In the genomic region with DNA sequence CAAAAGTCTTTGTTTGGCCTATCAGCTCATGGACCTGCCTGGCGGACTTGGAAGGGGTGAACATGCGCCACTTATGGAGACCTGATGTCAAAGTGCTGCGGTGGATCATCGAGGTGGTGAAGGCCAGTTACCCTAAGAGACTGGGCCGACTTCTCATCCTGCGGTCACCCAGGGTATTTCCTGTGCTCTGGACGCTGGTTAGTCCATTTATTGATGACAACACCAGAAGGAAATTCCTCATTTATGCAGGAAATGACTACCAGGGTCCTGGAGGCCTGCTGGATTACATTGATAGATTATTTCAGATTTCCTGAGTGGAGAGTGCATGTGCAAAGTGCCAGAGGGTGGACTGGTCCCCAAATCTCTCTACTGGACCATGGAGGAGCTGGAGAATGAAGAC, we compare ENCODE assay signal across 24 cellular contexts. TPM values are rescaled to one million over a fixed set of nuclear protein-coding genes. Genes with fewer than 3 reads are reported as not detected.
DNase-seq lines count a peak whose midpoint lies in the region; ATAC-seq, FAIRE-seq and TF ChIP-seq lines count a peak whose summit lies in the region.
"Had no signal": no experiment of that assay in that cellular context is flagged by ENCODE, and none has a peak within 500 bp of the region (broad histone marks: within the 10 kb centered on the region; RNA-seq: fewer than 3 reads in every experiment).

No MANE protein-coding gene starts in this region.

- POLR2A ChIA-PET in HepG2 (lab: Yijun Ruan, JAX): no interaction called here
- POLR2A ChIA-PET in endothelial cell of umbilical vein (lab: Charles Lee): interaction anchor here (1.5 kb wide), 1 partner anchor 44 kb away, joined by 4 read pairs; the partner anchor contains the start of gene C11orf96
- POLR2A ChIA-PET in activated CD4-positive, alpha-beta T cell treated with anti-CD3 and anti-CD28 coated beads for 36 hours (lab: Charles Lee): no interaction called here

- H3K9me3 Mint-ChIP-seq in activated CD4-positive, alpha-beta T cell treated with anti-CD3 and anti-CD28 coated beads for 36 hours (ENCODE audit: low read depth): no peaks in the 10 kb centered on the region
- H3K9me3 Mint-ChIP-seq: CD8-positive, alpha-beta T cell had no signal

- CTCF ChIA-PET in HepG2 (lab: Yijun Ruan, JAX; ENCODE audit: low intra/inter-chr PET ratio, low total read pairs) (no interaction called here), endothelial cell of umbilical vein (lab: Charles Lee) (interaction anchor here (1.4 to 2.1 kb wide), 5 partner anchors 9 to 46 kb away, joined by 3 to 11 read pairs (median 8); no protein-coding TSS in a partner anchor)
- CTCF ChIA-PET in activated CD4-positive, alpha-beta T cell treated with anti-CD3 and anti-CD28 coated beads for 36 hours (lab: Charles Lee): interaction anchor here (2.8 kb wide), 1 partner anchor 9 kb away, joined by 21 read pairs; no protein-coding TSS in a partner anchor

- H4K20me1 ChIP-seq in HepG2 (ENCODE audit: insufficient read depth, low read length) (no peaks in the 10 kb centered on the region), endothelial cell of umbilical vein (replicated peaks; ENCODE audit: control insufficient read depth, extremely low read depth, insufficient read depth, low read length) (no peaks in the 10 kb centered on the region)
- H4K20me1 ChIP-seq: BLaER1 had no signal

- peaks cover 1 to 53% (median 4%) of the 10 kb centered on the region in 4 donors for H3K36me3 ChIP-seq in right lobe of liver
- H3K36me3 ChIP-seq in HepG2 (replicated peaks in 1 of 2; ENCODE audit: control insufficient read depth in 1 of 2, insufficient read depth in 2 of 2, low read length in 2 of 2): peaks cover 10 to 54% of the 10 kb centered on the region in 2 experiments; a peak in 4 of 5 replicates
- H3K36me3 ChIP-seq in endothelial cell of umbilical vein (ENCODE audit: control insufficient read depth in 2 of 2, extremely low read depth in 1 of 2, insufficient read depth in 2 of 2, low read length in 2 of 2): peaks cover 0 to 10% of the 10 kb centered on the region in 2 experiments
- peaks cover 15 to 86% of the 10 kb centered on the region in 2 experiments for H3K36me3 ChIP-seq in mesenchymal stem cell (ENCODE audit: control insufficient read depth in 1 of 2, insufficient read depth in 2 of 2, low read depth in 1 of 2, low read length in 2 of 2)

- H3K9ac ChIP-seq in HepG2 (ENCODE audit: insufficient read depth, low read depth, low read length) (no peak overlapping the region), endothelial cell of umbilical vein (replicated peaks; ENCODE audit: extremely low read depth, insufficient read depth, low read length) (no peak overlapping the region), mesenchymal stem cell (ENCODE audit: low read length) (no peak overlapping the region)
- H3K9ac ChIP-seq: BLaER1, GM23248 had no signal

- H3K79me2 ChIP-seq in HepG2 (ENCODE audit: insufficient read depth, low read length) (no peaks in the 10 kb centered on the region), endothelial cell of umbilical vein (ENCODE audit: control insufficient read depth, insufficient read depth, low read length) (no peaks in the 10 kb centered on the region)

- no peaks in the 10 kb centered on the region for H3K9me1 ChIP-seq in endothelial cell of umbilical vein (replicated peaks; ENCODE audit: control insufficient read depth, extremely low read depth, insufficient read depth, low read length)

- no peak overlapping the region for H4K91ac ChIP-seq in mesenchymal stem cell (ENCODE audit: low read length)

- H3K4me3 ChIP-seq in right lobe of liver (no peak overlapping the region), HepG2 (replicated peaks in 1 of 3; ENCODE audit: insufficient read depth in 1 of 3, low read depth in 2 of 3, low read length in 3 of 3) (no peak overlapping the region), endothelial cell of umbilical vein (replicated peaks in 1 of 3; ENCODE audit: insufficient read depth in 1 of 3, low read depth in 1 of 3, low read length in 3 of 3) (no peak overlapping the region), mesenchymal stem cell (ENCODE audit: insufficient read depth in 1 of 2, low read depth in 1 of 2, low read length in 2 of 2) (no peak overlapping the region)
- H3K4me3 ChIP-seq: BLaER1, GM23248 had no signal

- FAIRE-seq in HepG2 (lab: Jason Lieb, UNC) (no peak), endothelial cell of umbilical vein (lab: Jason Lieb, UNC) (peak; percentile 94)
- FAIRE-seq: A204.1, G401.6, GM12892, GM19239, H1 had no signal

- TF ChIP-seq POLR2A in right lobe of liver (IDR thresholded peaks at IDR 0.05): no peak
- no peak for TF ChIP-seq POLR2A in HepG2 (IDR thresholded peaks at IDR 0.05; ENCODE audit: insufficient read depth in 1 of 2, low read depth in 2 of 2, low read length in 2 of 2)
- peak; percentile 48 for TF ChIP-seq POLR2A in endothelial cell of umbilical vein (IDR thresholded peaks at IDR 0.05; ENCODE audit: low read depth, low read length)

- peaks cover 54% of the 10 kb centered on the region for H3K36me3 Mint-ChIP-seq in activated CD4-positive, alpha-beta T cell treated with anti-CD3 and anti-CD28 coated beads for 36 hours (ENCODE audit: low read depth)

- H2AK5ac ChIP-seq in mesenchymal stem cell (ENCODE audit: low read length, severe bottlenecking): no peak overlapping the region

- no peak overlapping the region for H4K8ac ChIP-seq in mesenchymal stem cell (ENCODE audit: low read length)

- H3K23ac ChIP-seq in mesenchymal stem cell (ENCODE audit: low read length in 2 of 2): no peak overlapping the region

- TF ChIP-seq CTCF in right lobe of liver (IDR thresholded peaks at IDR 0.05) (no peak), HepG2 (CRISPR knock-in tag; IDR thresholded peaks at IDR 0.05) (no peak), endothelial cell of umbilical vein (IDR thresholded peaks at IDR 0.05; ENCODE audit: extremely low read depth in 1 of 2, insufficient read depth in 1 of 2, low read depth in 1 of 2, low read length in 2 of 2) (no peak)

- H3K4me3 Mint-ChIP-seq in activated CD4-positive, alpha-beta T cell treated with anti-CD3 and anti-CD28 coated beads for 36 hours: no peak overlapping the region
- H3K4me3 Mint-ChIP-seq: B cell; CD4-positive, CD25-positive, alpha-beta regulatory T cell; CD8-positive, alpha-beta T cell had no signal

- no peaks in the 10 kb centered on the region for H3K27me3 ChIP-seq in right lobe of liver
- no peaks in the 10 kb centered on the region for H3K27me3 ChIP-seq in HepG2 (ENCODE audit: control insufficient read depth in 1 of 2, insufficient read depth in 2 of 2, low read length in 2 of 2)
- no peaks in the 10 kb centered on the region for H3K27me3 ChIP-seq in endothelial cell of umbilical vein (ENCODE audit: control insufficient read depth in 2 of 2, insufficient read depth in 2 of 2, low read length in 2 of 2)
- H3K27me3 ChIP-seq in mesenchymal stem cell (ENCODE audit: control insufficient read depth in 1 of 2, insufficient read depth in 1 of 2, low read length in 2 of 2): no peaks in the 10 kb centered on the region
- H3K27me3 ChIP-seq: BLaER1 had no signal

- no peak overlapping the region for H3K14ac ChIP-seq in mesenchymal stem cell (ENCODE audit: low read length in 2 of 2)

- H3K4me1 ChIP-seq in right lobe of liver (no peaks in the 10 kb centered on the region), HepG2 (ENCODE audit: insufficient read depth, low read length) (no peaks in the 10 kb centered on the region), endothelial cell of umbilical vein (ENCODE audit: control insufficient read depth, extremely low read depth, insufficient read depth, low read length) (peaks cover 15% of the 10 kb centered on the region), mesenchymal stem cell (ENCODE audit: control insufficient read depth, insufficient read depth, low read depth, low read length) (no peaks in the 10 kb centered on the region)
- H3K4me1 ChIP-seq: BLaER1 had no signal

- dilution Hi-C loops in endothelial cell of umbilical vein (cut with MboI; ENCODE audit: extremely low pct_ligation_motif_present, low sequenced_read_pairs): no loop called here

- TF ChIP-seq RAD21 in HepG2 (CRISPR knock-in tag; IDR thresholded peaks at IDR 0.05): no peak

- ATAC-seq in right lobe of liver: peak in 3 of 4 donors; percentile 25 to 62 (median 33)
- ATAC-seq in HepG2: no peak
- ATAC-seq in GM18520 (IDR thresholded peaks at IDR 0.05; ENCODE audit: unreplicated experiment): no peak
- ATAC-seq in activated CD4-positive, alpha-beta T cell treated with anti-CD3 and anti-CD28 coated beads for 36 hours: no peak
- ATAC-seq: CD8-positive, alpha-beta T cell; HCT116 had no signal

- H2AFZ ChIP-seq in HepG2 (ENCODE audit: low read length) (no peak overlapping the region), endothelial cell of umbilical vein (ENCODE audit: low read depth, low read length) (no peak overlapping the region), mesenchymal stem cell (ENCODE audit: low read depth, low read length) (no peak overlapping the region)
- H2AFZ ChIP-seq: GM23248 had no signal

- BruUV-seq in HepG2 (replicated peaks; lab: Mats Ljungman, UMichigan) (no TSS peak), endothelial cell of umbilical vein (replicated peaks; lab: Mats Ljungman, UMichigan) (no TSS peak)

- H3K4ac ChIP-seq in mesenchymal stem cell (ENCODE audit: low read depth in 1 of 2, low read length in 2 of 2): no peak overlapping the region

- H2BK120ac ChIP-seq in mesenchymal stem cell (ENCODE audit: low read depth, low read length): no peak overlapping the region

- no peaks in the 10 kb centered on the region for H3K4me1 Mint-ChIP-seq in activated CD4-positive, alpha-beta T cell treated with anti-CD3 and anti-CD28 coated beads for 36 hours
- H3K4me1 Mint-ChIP-seq: B cell had no signal

- no peak overlapping the region for H3K27ac Mint-ChIP-seq in activated CD4-positive, alpha-beta T cell treated with anti-CD3 and anti-CD28 coated beads for 36 hours
- H3K27ac Mint-ChIP-seq: B cell; CD4-positive, CD25-positive, alpha-beta regulatory T cell; CD8-positive, alpha-beta T cell had no signal

- DNase-seq in right lobe of liver (no peak), HepG2 (ENCODE audit: low spot score) (no peak), endothelial cell of umbilical vein (ENCODE audit: low read depth, low spot score) (peak; percentile 68), mesenchymal stem cell (peak; percentile 9), KBM-7 (no peak)
- DNase-seq in stimulated activated CD4-positive, alpha-beta T cell treated with anti-CD3 and anti-CD28 coated beads, Interleukin-1b, Interleukin-23, amount 100 ng/mL, for 48 hours: no peak
- DNase-seq in activated CD4-positive, alpha-beta T cell treated with anti-CD3 and anti-CD28 coated beads for 36 hours: no peak
- DNase-seq: CD4-positive, CD25-positive, alpha-beta regulatory T cell; CD8-positive, alpha-beta T cell; DMS53; DMS79 treated with DMSO at 0.1 percent for 48 hours; GM23248; H7 had no signal

- no peaks in the 10 kb centered on the region for H3K27me3 Mint-ChIP-seq in activated CD4-positive, alpha-beta T cell treated with anti-CD3 and anti-CD28 coated beads for 36 hours
- H3K27me3 Mint-ChIP-seq: B cell; CD4-positive, CD25-positive, alpha-beta regulatory T cell had no signal

- no peak overlapping the region for H3K27ac ChIP-seq in right lobe of liver
- H3K27ac ChIP-seq in HepG2 (ENCODE audit: extremely low read length, insufficient read depth, low read length): no peak overlapping the region
- H3K27ac ChIP-seq in endothelial cell of umbilical vein (ENCODE audit: insufficient read depth, low read depth, low read length): peak overlapping the region; percentile 88
- no peak overlapping the region for H3K27ac ChIP-seq in mesenchymal stem cell (ENCODE audit: low read length, poor library complexity, severe bottlenecking)
- H3K27ac ChIP-seq: 22Rv1, BLaER1, C4-2B, GM23248 had no signal

- in situ Hi-C loops in HepG2 (cut with HindIII; ENCODE audit: extremely low pct_ligation_motif_present, low pct_unique_long_range_greater_than_20kb): no loop called here
- in situ Hi-C loops in KBM-7 (cut with MboI; ENCODE audit: low pct_unique_long_range_greater_than_20kb, low sequenced_read_pairs): no loop called here

- H2BK5ac ChIP-seq in mesenchymal stem cell (ENCODE audit: low read depth, low read length, poor library complexity, severe bottlenecking): no peak overlapping the region

- H3K4me2 ChIP-seq in HepG2 (ENCODE audit: low read depth, low read length) (no peak overlapping the region), endothelial cell of umbilical vein (ENCODE audit: insufficient read depth, low read length) (peak overlapping the region; percentile 23), mesenchymal stem cell (ENCODE audit: low read length, poor library complexity, severe bottlenecking) (no peak overlapping the region)
- H3K4me2 ChIP-seq: BLaER1 had no signal

- no peak overlapping the region for H2BK12ac ChIP-seq in mesenchymal stem cell (ENCODE audit: low read length in 2 of 2)

- intact Hi-C loops in right lobe of liver (cut with DNase I): loop anchor here in 1 of 2 donors (10.0 kb wide), 1 partner anchor 136 kb away; no protein-coding TSS in a partner anchor
- intact Hi-C loops in HepG2 (cut with micrococcal nuclease; ENCODE audit: unreplicated experiment): no loop called here
- intact Hi-C loops in endothelial cell of umbilical vein (cut with micrococcal nuclease): loop anchor here (1.0 kb wide), 2 partner anchors 22 to 27 kb away; no protein-coding TSS in a partner anchor
- intact Hi-C loops in activated CD4-positive, alpha-beta T cell treated with anti-CD3 and anti-CD28 coated beads for 36 hours (cut with DNase I, micrococcal nuclease): no loop called here

- H3K79me1 ChIP-seq in mesenchymal stem cell (replicated peaks; ENCODE audit: low read length, poor library complexity, severe bottlenecking): no peaks in the 10 kb centered on the region

- TF ChIP-seq EP300 in HepG2 (IDR thresholded peaks at IDR 0.05; ENCODE audit: low read depth in 2 of 2, low read length in 2 of 2): no peak
- TF ChIP-seq EP300 in HepG2 (CRISPR knock-in tag; IDR thresholded peaks at IDR 0.05; ENCODE audit: borderline replicate concordance): no peak

- WGBS in right lobe of liver (ENCODE audit: insufficient coverage, low coverage, low lambda C conversion rate, missing lambda C conversion rate): 86% methylated on average over 4 of the region's 7 CpGs
- 94% methylated on average over 7 of the region's 7 CpGs for whole genome bisulfite sequencing in HepG2 (ENCODE audit: low lambda C conversion rate)
- WGBS in mesenchymal stem cell: 75% methylated on average over 7 of the region's 7 CpGs

- no peak overlapping the region for H3K18ac ChIP-seq in mesenchymal stem cell (ENCODE audit: low read depth in 1 of 2, low read length in 2 of 2)

- H3K9me3 ChIP-seq in right lobe of liver: no peaks in the 10 kb centered on the region
- no peaks in the 10 kb centered on the region for H3K9me3 ChIP-seq in HepG2 (ENCODE audit: low read length)
- H3K9me3 ChIP-seq in endothelial cell of umbilical vein (replicated peaks; ENCODE audit: control insufficient read depth, insufficient read depth, low read length): no peaks in the 10 kb centered on the region
- H3K9me3 ChIP-seq in mesenchymal stem cell (ENCODE audit: control insufficient read depth, low read length): no peaks in the 10 kb centered on the region
- H3K9me3 ChIP-seq: BLaER1 had no signal

- H2BK15ac ChIP-seq in mesenchymal stem cell (ENCODE audit: low read depth, poor library complexity, severe bottlenecking): no peak overlapping the region

RNA-seq across cellular contexts. Expression of gene ALKBH3, which starts 17.9 kb away (rescaled TPM):
- 10 to 100 TPM; 11.2 to 20.2 (median 17.0) TPM for total RNA-seq in right lobe of liver
- total RNA-seq in HepG2 (2016; rRNA removed; fragmentation: Illumina TruSeq; extraction: Trizol): 36.1 and 49.6 TPM in 2 replicates
- total RNA-seq in HepG2 (2016; cell fraction: cytosol; rRNA removed; fragmentation: Illumina TruSeq; extraction: Trizol; ENCODE audit: low read depth): 15.2 and 24.7 TPM in 2 replicates
- total RNA-seq in HepG2 (2016; cell fraction: insoluble cytoplasmic fraction; rRNA removed; fragmentation: Illumina TruSeq; extraction: Trizol): 39.0 and 48.6 TPM in 2 replicates
- 27.0 and 33.2 TPM in 2 replicates for total RNA-seq in HepG2 (2016; cell fraction: membrane; rRNA removed; fragmentation: Illumina TruSeq; extraction: Trizol)
- 30.6 and 31.1 TPM in 2 replicates for total RNA-seq in HepG2 (2016; cell fraction: nucleus; rRNA removed; fragmentation: Illumina TruSeq; extraction: Trizol)
- 16.5 and 17.8 TPM in 2 replicates for polyA plus RNA-seq in HepG2 (2011; rRNA removed)
- polyA plus RNA-seq in HepG2 (2011; cell fraction: cytosol; rRNA removed): 11.7 and 19.8 TPM in 2 replicates
- polyA plus RNA-seq in HepG2 (2011; cell fraction: nucleus; rRNA removed): 6.1 and 12.5 TPM in 2 replicates
- polyA plus RNA-seq in HepG2 (2012): 14.3 and 14.6 TPM in 2 replicates
- 10.4 and 19.4 TPM in 2 replicates for polyA plus RNA-seq in HepG2 (2016; cell fraction: cytosol; fragmentation: Illumina TruSeq; extraction: Trizol; ENCODE audit: low read depth)
- polyA plus RNA-seq in HepG2 (2016; cell fraction: insoluble cytoplasmic fraction; fragmentation: Illumina TruSeq; extraction: Trizol; ENCODE audit: low read depth): 35.9 and 40.1 TPM in 2 replicates
- 16.7 and 27.6 TPM in 2 replicates for polyA plus RNA-seq in HepG2 (2016; cell fraction: membrane; fragmentation: Illumina TruSeq; extraction: Trizol; ENCODE audit: low read depth)
- 18.5 and 20.8 TPM in 2 replicates for polyA plus RNA-seq in HepG2 (2016; cell fraction: nucleus; fragmentation: Illumina TruSeq; extraction: Trizol; ENCODE audit: insufficient read depth, low read depth)
- polyA minus RNA-seq in HepG2 (2011; rRNA and poly(A)+ RNA removed; ENCODE audit: low replicate concordance): 4.2 and 6.8 TPM in 2 replicates
- 6.9 and 7.4 TPM in 2 replicates for polyA minus RNA-seq in HepG2 (2011; cell fraction: cytosol; rRNA and poly(A)+ RNA removed)
- polyA minus RNA-seq in HepG2 (2011; cell fraction: nucleus; rRNA and poly(A)+ RNA removed): 22.1 and 29.3 TPM in 2 replicates
- 32.3 and 34.7 TPM in 2 replicates for total RNA-seq in endothelial cell of umbilical vein
- 23.0 and 28.0 TPM in 2 replicates for polyA plus RNA-seq in endothelial cell of umbilical vein
- 32.3 and 34.3 TPM in 2 replicates for polyA plus RNA-seq in endothelial cell of umbilical vein (2011; cell fraction: cytosol; rRNA removed)
- 30.4 and 31.7 TPM in 2 replicates for polyA plus RNA-seq in endothelial cell of umbilical vein (2011; cell fraction: nucleus; rRNA removed)
- 27.8 and 34.4 TPM in 2 replicates for polyA plus RNA-seq in endothelial cell of umbilical vein (2012)
- 17.7 and 22.7 TPM in 2 replicates for polyA minus RNA-seq in endothelial cell of umbilical vein
- polyA minus RNA-seq in endothelial cell of umbilical vein (2011; cell fraction: cytosol; rRNA and poly(A)+ RNA removed): 2.2 TPM
- 11.3 and 14.6 TPM in 2 replicates for polyA minus RNA-seq in endothelial cell of umbilical vein (2011; cell fraction: nucleus; rRNA and poly(A)+ RNA removed)
- 22.0 TPM for polyA plus RNA-seq in mesenchymal stem cell (2013, experiment 1 of 2)
- 20.7 TPM for polyA plus RNA-seq in mesenchymal stem cell (2013, experiment 2 of 2)
- total RNA-seq in activated CD4-positive, alpha-beta T cell treated with anti-CD3 and anti-CD28 coated beads for 36 hours: 10 to 100 TPM; 41.9 to 42.3 TPM

RNA-seq across cellular contexts. Expression of gene C11orf96, which starts 43.9 kb away (rescaled TPM):
- total RNA-seq in right lobe of liver: 100 to 1,000 TPM in 1 of 6 experiments, 10 to 100 TPM in 2, 1 to 10 TPM in 3; 5.4 to 115 (median 27.7) TPM
- total RNA-seq in HepG2 (2016; rRNA removed; fragmentation: Illumina TruSeq; extraction: Trizol): not detected in 2 replicates
- total RNA-seq in HepG2 (2016; cell fraction: cytosol; rRNA removed; fragmentation: Illumina TruSeq; extraction: Trizol; ENCODE audit: low read depth): not detected in 2 replicates
- not detected in 2 replicates for total RNA-seq in HepG2 (2016; cell fraction: insoluble cytoplasmic fraction; rRNA removed; fragmentation: Illumina TruSeq; extraction: Trizol)
- total RNA-seq in HepG2 (2016; cell fraction: membrane; rRNA removed; fragmentation: Illumina TruSeq; extraction: Trizol): not detected in 2 replicates
- total RNA-seq in HepG2 (2016; cell fraction: nucleus; rRNA removed; fragmentation: Illumina TruSeq; extraction: Trizol): not detected in 2 replicates
- polyA plus RNA-seq in HepG2 (2011; rRNA removed): 0.08 and 0.35 TPM in 2 replicates
- polyA plus RNA-seq in HepG2 (2011; cell fraction: cytosol; rRNA removed): 0.25 and 0.28 TPM in 2 replicates
- 0.13 and 0.62 TPM in 2 replicates for polyA plus RNA-seq in HepG2 (2011; cell fraction: nucleus; rRNA removed)
- polyA plus RNA-seq in HepG2 (2012): 0.80 TPM in 1 of 2 replicates, not detected in the other
- not detected in 2 replicates for polyA plus RNA-seq in HepG2 (2016; cell fraction: cytosol; fragmentation: Illumina TruSeq; extraction: Trizol; ENCODE audit: low read depth)
- polyA plus RNA-seq in HepG2 (2016; cell fraction: insoluble cytoplasmic fraction; fragmentation: Illumina TruSeq; extraction: Trizol; ENCODE audit: low read depth): not detected in 2 replicates
- polyA plus RNA-seq in HepG2 (2016; cell fraction: membrane; fragmentation: Illumina TruSeq; extraction: Trizol; ENCODE audit: low read depth): not detected in 2 replicates
- not detected in 2 replicates for polyA plus RNA-seq in HepG2 (2016; cell fraction: nucleus; fragmentation: Illumina TruSeq; extraction: Trizol; ENCODE audit: insufficient read depth, low read depth)
- polyA minus RNA-seq in HepG2 (2011; rRNA and poly(A)+ RNA removed; ENCODE audit: low replicate concordance): not detected in 2 replicates
- 0.49 TPM in 1 of 2 replicates, not detected in the other for polyA minus RNA-seq in HepG2 (2011; cell fraction: cytosol; rRNA and poly(A)+ RNA removed)
- polyA minus RNA-seq in HepG2 (2011; cell fraction: nucleus; rRNA and poly(A)+ RNA removed): not detected in 2 replicates
- 2.4 and 3.8 TPM in 2 replicates for total RNA-seq in endothelial cell of umbilical vein
- polyA plus RNA-seq in endothelial cell of umbilical vein: 7.5 and 8.8 TPM in 2 replicates
- 4.8 and 8.3 TPM in 2 replicates for polyA plus RNA-seq in endothelial cell of umbilical vein (2011; cell fraction: cytosol; rRNA removed)
- 5.8 and 6.9 TPM in 2 replicates for polyA plus RNA-seq in endothelial cell of umbilical vein (2011; cell fraction: nucleus; rRNA removed)
- polyA plus RNA-seq in endothelial cell of umbilical vein (2012): 7.9 and 12.5 TPM in 2 replicates
- polyA minus RNA-seq in endothelial cell of umbilical vein: 0.70 and 1.3 TPM in 2 replicates
- not detected for polyA minus RNA-seq in endothelial cell of umbilical vein (2011; cell fraction: cytosol; rRNA and poly(A)+ RNA removed)
- polyA minus RNA-seq in endothelial cell of umbilical vein (2011; cell fraction: nucleus; rRNA and poly(A)+ RNA removed): 1.9 and 4.9 TPM in 2 replicates
- polyA plus RNA-seq in mesenchymal stem cell (2013, experiment 1 of 2): 134 TPM
- 133 TPM for polyA plus RNA-seq in mesenchymal stem cell (2013, experiment 2 of 2)
- total RNA-seq in activated CD4-positive, alpha-beta T cell treated with anti-CD3 and anti-CD28 coated beads for 36 hours: under 1 TPM; 0.42 to 0.62 TPM
- polyA plus RNA-seq: CD4-positive, CD25-positive, alpha-beta regulatory T cell had no signal

Comparison
In these comparisons a context has a peak if more than half of its experiments do, and no peak if none do; other contexts are left out.
1. ATAC-seq: peak in right lobe of liver (3 of 4); none in HepG2 (single experiment), GM18520 (single experiment) and activated CD4-positive, alpha-beta T cell treated with anti-CD3 and anti-CD28 coated beads for 36 hours (single experiment).
2. DNase-seq: peak in endothelial cell of umbilical vein (single experiment) and mesenchymal stem cell (single experiment); none in right lobe of liver (0 of 3), HepG2 (single experiment), stimulated activated CD4-positive, alpha-beta T cell treated with anti-CD3 and anti-CD28 coated beads, Interleukin-1b, Interleukin-23, amount 100 ng/mL, for 48 hours (single experiment), KBM-7 (single experiment) and activated CD4-positive, alpha-beta T cell treated with anti-CD3 and anti-CD28 coated beads for 36 hours (single experiment).